8 cellular contexts compared by ENCODE assay signal in the genomic region with DNA sequence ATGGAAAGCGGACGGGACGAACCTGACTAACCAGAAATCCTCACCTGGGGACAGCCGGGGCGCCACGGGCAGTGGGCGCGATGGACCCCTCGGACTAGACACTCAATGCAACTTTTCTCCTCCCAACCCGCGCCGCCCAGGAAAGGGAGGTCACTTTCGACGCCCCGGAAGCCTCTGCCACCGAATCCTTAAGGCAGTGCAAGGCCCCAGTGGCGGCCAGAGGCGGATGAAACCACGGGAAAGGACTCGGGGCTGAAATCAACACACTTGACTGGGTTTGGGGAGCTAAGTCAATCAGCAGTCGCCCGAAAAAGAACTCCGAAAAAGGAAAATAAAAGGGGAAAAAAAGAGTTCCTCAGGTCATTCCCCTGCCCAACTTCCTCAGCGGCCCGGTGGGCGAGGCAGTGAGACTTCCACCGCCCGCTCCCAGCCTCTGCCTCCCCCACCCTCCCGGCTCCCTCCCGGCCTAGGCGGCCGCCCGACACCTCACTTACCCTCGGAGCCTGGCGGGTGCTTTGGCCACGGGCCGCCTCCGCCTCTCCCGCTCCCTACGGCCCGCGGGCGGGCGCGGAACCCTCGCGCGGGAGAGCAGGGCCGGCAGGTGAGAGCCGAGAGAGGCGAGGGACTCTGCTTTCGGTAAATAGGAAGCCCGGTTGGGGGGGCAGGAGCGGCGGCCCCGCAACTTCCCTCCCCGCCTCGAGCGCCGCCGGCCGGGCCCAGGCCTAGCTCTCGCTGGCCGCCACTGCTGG. TPM values are rescaled to one million over a fixed set of nuclear protein-coding genes. Genes with fewer than 3 reads are reported as not detected.
DNase-seq lines count a peak whose midpoint lies in the region; ATAC-seq and TF ChIP-seq lines count a peak whose summit lies in the region.

No MANE protein-coding gene starts in this region.

- TF ChIP-seq CTCF in kidney epithelial cell (IDR thresholded peaks at IDR 0.05; ENCODE audit: insufficient read depth, low read length, poor library complexity, severe bottlenecking): no peak

- peak; percentile 34 for DNase-seq in DMS114 treated with DMSO at 0.1 percent for 48 hours (lab: John Stamatoyannopoulos, UW; ENCODE audit: unreplicated experiment)
- DNase-seq in HK-2 (ENCODE audit: unreplicated experiment): peak; percentile 76
- peak; percentile 12 for DNase-seq in T1000 (lab: John Stamatoyannopoulos, UW)
- peak; percentile 31 for DNase-seq in central memory CD4-positive, alpha-beta T cell
- no peak for DNase-seq in kidney epithelial cell (ENCODE audit: low read depth)
- DNase-seq in stimulated activated CD4-positive, alpha-beta T cell treated with anti-CD3 and anti-CD28 coated beads, Interleukin-1b, Interleukin-23, amount 100 ng/mL, for 48 hours: peak; percentile 41
- DNase-seq in SHP77 treated with DMSO at 0.1 percent for 48 hours (lab: John Stamatoyannopoulos, UW): no peak

- no peaks in the 10 kb centered on the region for H3K27me3 ChIP-seq in kidney epithelial cell (ENCODE audit: control insufficient read depth, insufficient read depth, low read length)

- H3K4me3 ChIP-seq in kidney epithelial cell (ENCODE audit: low read depth, low read length): peak overlapping the region; percentile 67

- H3K36me3 ChIP-seq in kidney epithelial cell (ENCODE audit: control insufficient read depth, insufficient read depth, low read length): no peaks in the 10 kb centered on the region

- ATAC-seq in GM19463 (IDR thresholded peaks at IDR 0.05; ENCODE audit: unreplicated experiment): peak; percentile 11

RNA-seq across cellular contexts. Expression of a gene that starts 0.5 kb away (rescaled TPM):
- 29.6 and 29.7 TPM in 2 replicates for total RNA-seq in kidney epithelial cell

Comparison
In these comparisons a context has a peak if more than half of its experiments do, and no peak if none do; other contexts are left out.
1. DNase-seq: peak in DMS114 treated with DMSO at 0.1 percent for 48 hours (single experiment), HK-2 (single experiment), T1000 (single experiment), central memory CD4-positive, alpha-beta T cell (single experiment) and stimulated activated CD4-positive, alpha-beta T cell treated with anti-CD3 and anti-CD28 coated beads, Interleukin-1b, Interleukin-23, amount 100 ng/mL, for 48 hours (single experiment); none in kidney epithelial cell (single experiment) and SHP77 treated with DMSO at 0.1 percent for 48 hours (single experiment).